18 cellular contexts compared by ENCODE assay signal in genomic region chr2:7611750-7612149, GRCh38.
"Had no signal": no experiment of that assay in that cellular context is flagged by ENCODE, and none has a peak within 500 bp of the region (broad histone marks: within the 10 kb centered on the region; RNA-seq: fewer than 3 reads in every experiment).

No MANE protein-coding gene starts in this region.

- H3K36me3 Mint-ChIP-seq: immature natural killer cell, T-cell had no signal

- H3K9me3 ChIP-seq: ovary, right lobe of liver, upper lobe of left lung had no signal

- H3K27me3 ChIP-seq: ovary, right lobe of liver, upper lobe of left lung had no signal

- H3K27ac ChIP-seq: epithelial cell of prostate, ovary, right lobe of liver, SK-N-MC, upper lobe of left lung had no signal

- H3K27me3 Mint-ChIP-seq: activated T-cell treated with anti-CD3 and anti-CD28 coated beads, Interleukin-2, amount 50 U/mL, for 24 hours; stimulated activated naive CD8-positive, alpha-beta T cell treated with anti-CD3 and anti-CD28 coated beads, Interleukin-15, Interleukin-2, amounts not matched to agents 100 ng/mL and 50 ng/mL, for 24 hours; T-cell had no signal

- H3K4me1 ChIP-seq: right lobe of liver, upper lobe of left lung had no signal

- H3K27ac Mint-ChIP-seq: activated T-cell treated with anti-CD3 and anti-CD28 coated beads, Interleukin-2, amount 50 U/mL, for 24 hours; stimulated activated naive CD8-positive, alpha-beta T cell treated with anti-CD3 and anti-CD28 coated beads, Interleukin-15, Interleukin-2, amounts not matched to agents 100 ng/mL and 50 ng/mL, for 24 hours had no signal

- H3K4me3 Mint-ChIP-seq: activated T-cell treated with anti-CD3 and anti-CD28 coated beads, Interleukin-2, amount 50 U/mL, for 24 hours; immature natural killer cell; nephron; stimulated activated naive CD8-positive, alpha-beta T cell treated with anti-CD3 and anti-CD28 coated beads, Interleukin-15, Interleukin-2, amounts not matched to agents 100 ng/mL and 50 ng/mL, for 24 hours; T-cell had no signal

- H3K4me1 Mint-ChIP-seq: immature natural killer cell had no signal

- ATAC-seq: right lobe of liver, T-cell had no signal

- H3K9me3 Mint-ChIP-seq: activated T-cell treated with anti-CD3 and anti-CD28 coated beads, Interleukin-2, amount 50 U/mL, for 24 hours; nephron; stimulated activated naive CD8-positive, alpha-beta T cell treated with anti-CD3 and anti-CD28 coated beads, Interleukin-15, Interleukin-2, amounts not matched to agents 100 ng/mL and 50 ng/mL, for 24 hours; T-cell had no signal

- DNase-seq: activated CD4-positive, alpha-beta T cell treated with anti-CD3 and anti-CD28 coated beads, Interleukin-2, amount 50 U/mL, for 1 hour; activated gamma-delta T cell; activated T-cell treated with anti-CD3 and anti-CD28 coated beads, Interleukin-2, amount 50 U/mL, for 24 hours; aorta; dermis blood vessel endothelial cell; immature natural killer cell; mesendoderm; ovary; right lobe of liver; stimulated activated CD4-positive, alpha-beta T cell treated with anti-CD3 and anti-CD28 coated beads, Interleukin-4, amount 100 ng/mL, for 4 hours; stimulated activated CD8-positive, alpha-beta memory T cell treated with anti-CD3 and anti-CD28 coated beads, Interleukin-4, amount 100 ng/mL, for 48 hours; T-cell; upper lobe of left lung had no signal

- H3K36me3 ChIP-seq: ovary, right lobe of liver, upper lobe of left lung had no signal

- H3K4me3 ChIP-seq: ovary, right lobe of liver, SK-N-MC, smooth muscle cell, upper lobe of left lung had no signal
